Comparison of ENCODE assay signal across 8 cellular contexts in the genomic region with DNA sequence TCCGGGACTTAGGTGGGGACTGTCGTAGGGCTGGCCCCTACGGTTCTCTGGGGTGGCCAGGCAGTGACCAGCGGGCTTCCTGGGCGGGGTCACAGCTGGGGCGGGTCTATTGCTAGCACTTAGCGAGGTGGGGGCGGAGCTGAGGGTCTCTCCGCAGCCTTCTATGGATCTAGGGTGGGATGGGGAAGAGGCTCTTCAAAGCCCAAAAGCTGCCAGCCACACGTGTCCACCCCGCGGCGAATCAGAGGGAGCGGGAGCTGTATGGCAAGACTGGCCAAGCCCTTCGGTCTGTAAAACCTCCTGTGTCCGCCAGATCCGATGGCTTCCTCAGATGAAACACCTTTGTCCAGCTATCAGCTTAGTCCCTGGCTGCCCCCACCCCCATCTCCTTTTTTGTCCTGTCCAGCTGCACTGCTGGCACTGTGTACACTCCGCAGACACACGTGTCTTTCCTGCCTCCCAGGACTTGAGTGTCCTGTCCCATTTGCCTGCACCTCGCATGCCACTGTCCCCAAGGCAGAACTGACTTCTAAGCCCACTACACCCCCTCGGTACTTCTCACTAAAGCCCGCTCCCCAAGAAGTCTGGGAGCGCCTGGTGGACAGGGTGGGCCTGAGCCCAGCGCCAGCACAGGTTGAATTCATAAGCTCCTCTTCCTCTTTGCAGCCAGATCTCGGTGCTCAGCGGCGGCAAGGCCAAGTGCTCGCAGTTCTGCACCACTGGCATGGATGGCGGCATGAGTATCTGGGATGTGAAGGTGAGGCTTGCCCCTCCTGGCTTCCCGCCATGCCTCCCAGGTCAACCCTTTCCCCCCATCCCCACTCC. TPM values are rescaled to one million over a fixed set of nuclear protein-coding genes. Genes with fewer than 3 reads are reported as not detected.
DNase-seq lines count a peak whose midpoint lies in the region; ATAC-seq and TF ChIP-seq lines count a peak whose summit lies in the region.

No MANE protein-coding gene starts in this region.

- H3K4me3 ChIP-seq in H7 (ENCODE audit: insufficient read depth, low read depth, low read length) = peak overlapping the region; percentile 62
- peak overlapping the region; percentile 57 for H3K4me3 ChIP-seq in epithelial cell of esophagus (ENCODE audit: low read length)
- no peak overlapping the region for H3K4me3 ChIP-seq in neutrophil (ENCODE audit: low read depth in 1 of 2, low read length in 1 of 2)

- H3K27me3 ChIP-seq in H7 (ENCODE audit: control insufficient read depth, insufficient read depth, low read length) = no peaks in the 10 kb centered on the region
- no peaks in the 10 kb centered on the region for H3K27me3 ChIP-seq in neutrophil

- no peaks in the 10 kb centered on the region for H3K9me3 ChIP-seq in neutrophil

- H3K27ac ChIP-seq in neutrophil = peak overlapping the region; percentile 61

- peaks cover 14% of the 10 kb centered on the region in 2 experiments for H3K4me1 ChIP-seq in neutrophil (ENCODE audit: control insufficient read depth in 1 of 2, insufficient read depth in 1 of 2, low read depth in 1 of 2, low read length in 1 of 2)

- ATAC-seq in HG03039 (IDR thresholded peaks at IDR 0.05; ENCODE audit: unreplicated experiment) = no peak
- no peak for ATAC-seq in GM19397 (IDR thresholded peaks at IDR 0.05; ENCODE audit: unreplicated experiment)

- DNase-seq in H7 (peak; percentile 96), epithelial cell of esophagus (ENCODE audit: low read depth) (no peak), hippocampal formation (lab: John Stamatoyannopoulos, UW) (no peak)
- no peak for DNase-seq in activated CD8-positive, alpha-beta memory T cell treated with anti-CD3 and anti-CD28 coated beads for 24 hours

- TF ChIP-seq CTCF in epithelial cell of esophagus (IDR thresholded peaks at IDR 0.05; ENCODE audit: insufficient read depth, low read depth, low read length, missing control alignments) (no peak), neutrophil (IDR thresholded peaks at IDR 0.05) (no peak)

- H3K36me3 ChIP-seq in H7 (replicated peaks; ENCODE audit: control insufficient read depth, insufficient read depth, low read length) = peaks cover 29% of the 10 kb centered on the region
- H3K36me3 ChIP-seq in neutrophil = peaks cover 100% of the 10 kb centered on the region

TF ChIP-seq in PFSK-1, 5 proteins besides CTCF, POLR2A, EP300 and RAD21:
- TF ChIP-seq, protein P1, sequence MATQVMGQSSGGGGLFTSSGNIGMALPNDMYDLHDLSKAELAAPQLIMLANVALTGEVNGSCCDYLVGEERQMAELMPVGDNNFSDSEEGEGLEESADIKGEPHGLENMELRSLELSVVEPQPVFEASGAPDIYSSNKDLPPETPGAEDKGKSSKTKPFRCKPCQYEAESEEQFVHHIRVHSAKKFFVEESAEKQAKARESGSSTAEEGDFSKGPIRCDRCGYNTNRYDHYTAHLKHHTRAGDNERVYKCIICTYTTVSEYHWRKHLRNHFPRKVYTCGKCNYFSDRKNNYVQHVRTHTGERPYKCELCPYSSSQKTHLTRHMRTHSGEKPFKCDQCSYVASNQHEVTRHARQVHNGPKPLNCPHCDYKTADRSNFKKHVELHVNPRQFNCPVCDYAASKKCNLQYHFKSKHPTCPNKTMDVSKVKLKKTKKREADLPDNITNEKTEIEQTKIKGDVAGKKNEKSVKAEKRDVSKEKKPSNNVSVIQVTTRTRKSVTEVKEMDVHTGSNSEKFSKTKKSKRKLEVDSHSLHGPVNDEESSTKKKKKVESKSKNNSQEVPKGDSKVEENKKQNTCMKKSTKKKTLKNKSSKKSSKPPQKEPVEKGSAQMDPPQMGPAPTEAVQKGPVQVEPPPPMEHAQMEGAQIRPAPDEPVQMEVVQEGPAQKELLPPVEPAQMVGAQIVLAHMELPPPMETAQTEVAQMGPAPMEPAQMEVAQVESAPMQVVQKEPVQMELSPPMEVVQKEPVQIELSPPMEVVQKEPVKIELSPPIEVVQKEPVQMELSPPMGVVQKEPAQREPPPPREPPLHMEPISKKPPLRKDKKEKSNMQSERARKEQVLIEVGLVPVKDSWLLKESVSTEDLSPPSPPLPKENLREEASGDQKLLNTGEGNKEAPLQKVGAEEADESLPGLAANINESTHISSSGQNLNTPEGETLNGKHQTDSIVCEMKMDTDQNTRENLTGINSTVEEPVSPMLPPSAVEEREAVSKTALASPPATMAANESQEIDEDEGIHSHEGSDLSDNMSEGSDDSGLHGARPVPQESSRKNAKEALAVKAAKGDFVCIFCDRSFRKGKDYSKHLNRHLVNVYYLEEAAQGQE (IDR thresholded peaks at IDR 0.05; ENCODE audit: insufficient read depth in 1 of 2, low read depth in 2 of 2, low read length in 2 of 2) = no peak
- 0 out of 2 replicates have a peak, but pooled peaks have one; percentile 7 for TF ChIP-seq SIN3A (IDR thresholded peaks at IDR 0.05; ENCODE audit: borderline replicate concordance, insufficient read depth, low read length)

RNA-seq across cellular contexts. Expression of gene PDAP1, which starts 14.8 kb away (rescaled TPM):
- total RNA-seq in H7 (2014; rRNA removed; shearing (Covaris generic)) = 62.3 and 66.4 TPM in 2 replicates
- 373 TPM for polyA plus RNA-seq in PFSK-1 (2012; ENCODE audit: insufficient read length, low read depth)

RNA-seq across cellular contexts. Expression of gene BUD31, which starts 15.2 kb away (rescaled TPM):
- total RNA-seq in H7 (2014; rRNA removed; shearing (Covaris generic)) = 74.9 and 78.9 TPM in 2 replicates
- 241 TPM for polyA plus RNA-seq in PFSK-1 (2012; ENCODE audit: insufficient read length, low read depth)

RNA-seq across cellular contexts. Expression of gene ARPC1B, which starts 19.0 kb away (rescaled TPM):
- 108 and 126 TPM in 2 replicates for total RNA-seq in H7 (2014; rRNA removed; shearing (Covaris generic))
- 410 TPM for polyA plus RNA-seq in PFSK-1 (2012; ENCODE audit: insufficient read length, low read depth)

RNA-seq across cellular contexts. Expression of gene PTCD1, which starts 45.0 kb away (rescaled TPM):
- total RNA-seq in H7 (2014; rRNA removed; shearing (Covaris generic)) = 11.2 and 13.3 TPM in 2 replicates
- 12.1 TPM for polyA plus RNA-seq in PFSK-1 (2012; ENCODE audit: insufficient read length, low read depth)

RNA-seq across cellular contexts. Expression of gene CPSF4, which starts 45.2 kb away (rescaled TPM):
- 93.5 and 95.1 TPM in 2 replicates for total RNA-seq in H7 (2014; rRNA removed; shearing (Covaris generic))
- polyA plus RNA-seq in PFSK-1 (2012; ENCODE audit: insufficient read length, low read depth) = 53.2 TPM

Comparison
In these comparisons a context has a peak if more than half of its experiments do, and no peak if none do; other contexts are left out.
1. H3K4me3 ChIP-seq: peak in H7 (single experiment) and epithelial cell of esophagus (single experiment); none in neutrophil (0 of 2).